9 cellular contexts compared by ENCODE assay signal in genomic region chr7:151110941-151111645, GRCh38. TPM values are rescaled to one million over a fixed set of nuclear protein-coding genes. Genes with fewer than 3 reads are reported as not detected.
DNase-seq lines count a peak whose midpoint lies in the region; ATAC-seq, FAIRE-seq and TF ChIP-seq lines count a peak whose summit lies in the region.
"Had no signal": no experiment of that assay in that cellular context is flagged by ENCODE, and none has a peak within 500 bp of the region (broad histone marks: within the 10 kb centered on the region; RNA-seq: fewer than 3 reads in every experiment).

No MANE protein-coding gene starts in this region.

- FAIRE-seq in HepG2 (lab: Jason Lieb, UNC): peak; percentile 39

- CTCF ChIA-PET in HEK293T (lab: Yijun Ruan, JAX) (interaction anchor here (0.6 to 2.6 kb wide), 29 partner anchors 8 to 328 kb away, joined by 3 to 13 read pairs (median 4); partner anchors contain the start of genes ABCB8, AGAP3, FASTK and SLC4A2), HepG2 (lab: Yijun Ruan, JAX; ENCODE audit: low intra/inter-chr PET ratio, low total read pairs) (interaction anchor here (0.9 to 1.7 kb wide), 6 partner anchors 20 to 148 kb away, joined by 3 to 6 read pairs (median 3); partner anchors contain the start of genes ABCB8 and AGAP3)

- DNase-seq in NCI-H1436 (lab: John Stamatoyannopoulos, UW): peak; percentile 62
- no peak for DNase-seq in NCI-H1436 treated with DMSO at 0.1 percent for 48 hours (lab: John Stamatoyannopoulos, UW)
- peak; percentile 93 for DNase-seq in HEK293T (ENCODE audit: extremely low spot score)
- peak; percentile 54 for DNase-seq in NCI-H146 (lab: John Stamatoyannopoulos, UW)
- DNase-seq in activated CD4-positive, alpha-beta T cell treated with anti-CD3 and anti-CD28 coated beads for 1 hour: peak; percentile 61
- DNase-seq in cerebellar cortex (ENCODE audit: low spot score): peak; percentile 83
- DNase-seq in HepG2 (ENCODE audit: low spot score): peak; percentile 49
- DNase-seq in stimulated activated CD4-positive, alpha-beta T cell treated with anti-CD3 and anti-CD28 coated beads, TNF-alpha, amount 100 ng/mL, for 4 hours (ENCODE audit: low read depth in 3 of 3): peak in 2 of 3 experiments; percentile 59 to 60

- WGBS in HepG2 (ENCODE audit: low lambda C conversion rate): 84% methylated on average over 11 of the region's 20 CpGs

- no peak overlapping the region for H3K4me3 ChIP-seq in HepG2 (replicated peaks in 1 of 3; ENCODE audit: insufficient read depth in 1 of 3, low read depth in 2 of 3, low read length in 3 of 3)
- H3K4me3 ChIP-seq: BLaER1 had no signal

- TF ChIP-seq RAD21 in HepG2 (CRISPR knock-in tag; IDR thresholded peaks at IDR 0.05): peak; percentile 90

- H3K9ac ChIP-seq in HepG2 (ENCODE audit: insufficient read depth, low read depth, low read length): no peak overlapping the region
- H3K9ac ChIP-seq: BLaER1 had no signal

- H3K27ac ChIP-seq in HepG2 (ENCODE audit: extremely low read length, insufficient read depth, low read length): no peak overlapping the region
- H3K27ac ChIP-seq: BLaER1 had no signal

- TF ChIP-seq EP300 in HepG2 (IDR thresholded peaks at IDR 0.05; ENCODE audit: low read depth in 2 of 2, low read length in 2 of 2) (no peak), HepG2 (CRISPR knock-in tag; IDR thresholded peaks at IDR 0.05; ENCODE audit: borderline replicate concordance) (no peak)

- TF ChIP-seq POLR2A in HepG2 (IDR thresholded peaks at IDR 0.05; ENCODE audit: insufficient read depth in 1 of 2, low read depth in 2 of 2, low read length in 2 of 2): no peak

- in situ Hi-C loops in HepG2 (cut with HindIII; ENCODE audit: extremely low pct_ligation_motif_present, low pct_unique_long_range_greater_than_20kb): no loop called here

- peaks cover 14% of the 10 kb centered on the region for H3K4me1 ChIP-seq in HepG2 (ENCODE audit: insufficient read depth, low read length)

- no peak overlapping the region for H3K4me2 ChIP-seq in HepG2 (ENCODE audit: low read depth, low read length)
- H3K4me2 ChIP-seq: BLaER1 had no signal

- intact Hi-C loops in HepG2 (cut with micrococcal nuclease; ENCODE audit: unreplicated experiment): loop anchor here (1.0 to 2.0 kb wide), 2 partner anchors 52 to 83 kb away; partner anchors contain the start of genes ABCB8 and SLC4A2

- no peaks in the 10 kb centered on the region for H3K9me3 ChIP-seq in HepG2 (ENCODE audit: low read length)
- H3K9me3 ChIP-seq: BLaER1 had no signal

- H2AFZ ChIP-seq in HepG2 (ENCODE audit: low read length): no peak overlapping the region

- ATAC-seq in HepG2: peak; percentile 92

- H3K36me3 ChIP-seq in HepG2 (replicated peaks in 1 of 2; ENCODE audit: control insufficient read depth in 1 of 2, insufficient read depth in 2 of 2, low read length in 2 of 2): peaks cover 6 to 24% of the 10 kb centered on the region in 2 experiments; a peak in 4 of 5 replicates

- POLR2A ChIA-PET in HEK293T (lab: Yijun Ruan, JAX) (interaction anchor here (1.0 to 1.7 kb wide), 4 partner anchors 22 to 83 kb away, joined by 3 to 10 read pairs (median 5); partner anchors contain the start of genes ABCB8, AGAP3 and SLC4A2), HepG2 (lab: Yijun Ruan, JAX) (interaction anchor here (0.8 to 1.2 kb wide), 2 partner anchors 23 to 48 kb away, joined by 3 to 4 read pairs; no protein-coding TSS in a partner anchor)

- peak; percentile 97 for TF ChIP-seq CTCF in HepG2 (CRISPR knock-in tag; IDR thresholded peaks at IDR 0.05)

- peaks cover 44% of the 10 kb centered on the region for H4K20me1 ChIP-seq in HepG2 (ENCODE audit: insufficient read depth, low read length)

- H3K79me2 ChIP-seq in HepG2 (ENCODE audit: insufficient read depth, low read length): peaks cover 25% of the 10 kb centered on the region

- no peaks in the 10 kb centered on the region for H3K27me3 ChIP-seq in HepG2 (ENCODE audit: control insufficient read depth in 1 of 2, insufficient read depth in 2 of 2, low read length in 2 of 2)

- no TSS peak for BruUV-seq in HepG2 (replicated peaks; lab: Mats Ljungman, UMichigan)

RNA-seq across cellular contexts. Expression of gene AGAP3, which starts 24.8 kb away (rescaled TPM):
- total RNA-seq in HepG2 (2016; rRNA removed; fragmentation: Illumina TruSeq; extraction: Trizol): 24.9 and 31.3 TPM in 2 replicates
- 26.6 and 28.2 TPM in 2 replicates for total RNA-seq in HepG2 (2016; cell fraction: cytosol; rRNA removed; fragmentation: Illumina TruSeq; extraction: Trizol; ENCODE audit: low read depth)
- 24.2 and 30.5 TPM in 2 replicates for total RNA-seq in HepG2 (2016; cell fraction: insoluble cytoplasmic fraction; rRNA removed; fragmentation: Illumina TruSeq; extraction: Trizol)
- total RNA-seq in HepG2 (2016; cell fraction: membrane; rRNA removed; fragmentation: Illumina TruSeq; extraction: Trizol): 34.8 and 39.9 TPM in 2 replicates
- 26.5 and 31.8 TPM in 2 replicates for total RNA-seq in HepG2 (2016; cell fraction: nucleus; rRNA removed; fragmentation: Illumina TruSeq; extraction: Trizol)
- 61.4 and 62.0 TPM in 2 replicates for polyA plus RNA-seq in HepG2 (2011; rRNA removed)
- 54.9 and 70.5 TPM in 2 replicates for polyA plus RNA-seq in HepG2 (2011; cell fraction: cytosol; rRNA removed)
- polyA plus RNA-seq in HepG2 (2011; cell fraction: nucleus; rRNA removed): 255 and 313 TPM in 2 replicates
- polyA plus RNA-seq in HepG2 (2012): 46.4 and 66.8 TPM in 2 replicates
- 23.3 and 25.2 TPM in 2 replicates for polyA plus RNA-seq in HepG2 (2016; cell fraction: cytosol; fragmentation: Illumina TruSeq; extraction: Trizol; ENCODE audit: low read depth)
- 36.6 and 44.9 TPM in 2 replicates for polyA plus RNA-seq in HepG2 (2016; cell fraction: insoluble cytoplasmic fraction; fragmentation: Illumina TruSeq; extraction: Trizol; ENCODE audit: low read depth)
- polyA plus RNA-seq in HepG2 (2016; cell fraction: membrane; fragmentation: Illumina TruSeq; extraction: Trizol; ENCODE audit: low read depth): 48.3 and 57.9 TPM in 2 replicates
- polyA plus RNA-seq in HepG2 (2016; cell fraction: nucleus; fragmentation: Illumina TruSeq; extraction: Trizol; ENCODE audit: insufficient read depth, low read depth): 94.3 and 94.4 TPM in 2 replicates
- polyA minus RNA-seq in HepG2 (2011; rRNA and poly(A)+ RNA removed; ENCODE audit: low replicate concordance): 70.7 and 91.8 TPM in 2 replicates
- polyA minus RNA-seq in HepG2 (2011; cell fraction: cytosol; rRNA and poly(A)+ RNA removed): 43.3 and 46.7 TPM in 2 replicates
- polyA minus RNA-seq in HepG2 (2011; cell fraction: nucleus; rRNA and poly(A)+ RNA removed): 71.4 and 81.1 TPM in 2 replicates

RNA-seq across cellular contexts. Expression of gene TMUB1, which starts 27.8 kb away (rescaled TPM):
- 31.8 and 51.6 TPM in 2 replicates for total RNA-seq in HepG2 (2016; rRNA removed; fragmentation: Illumina TruSeq; extraction: Trizol)
- total RNA-seq in HepG2 (2016; cell fraction: cytosol; rRNA removed; fragmentation: Illumina TruSeq; extraction: Trizol; ENCODE audit: low read depth): 65.7 and 75.8 TPM in 2 replicates
- 32.2 and 52.0 TPM in 2 replicates for total RNA-seq in HepG2 (2016; cell fraction: insoluble cytoplasmic fraction; rRNA removed; fragmentation: Illumina TruSeq; extraction: Trizol)
- 89.1 and 106 TPM in 2 replicates for total RNA-seq in HepG2 (2016; cell fraction: membrane; rRNA removed; fragmentation: Illumina TruSeq; extraction: Trizol)
- 25.0 and 26.7 TPM in 2 replicates for total RNA-seq in HepG2 (2016; cell fraction: nucleus; rRNA removed; fragmentation: Illumina TruSeq; extraction: Trizol)
- polyA plus RNA-seq in HepG2 (2011; rRNA removed): 44.8 and 47.8 TPM in 2 replicates
- 27.8 and 54.6 TPM in 2 replicates for polyA plus RNA-seq in HepG2 (2011; cell fraction: cytosol; rRNA removed)
- polyA plus RNA-seq in HepG2 (2011; cell fraction: nucleus; rRNA removed): 66.5 and 75.5 TPM in 2 replicates
- polyA plus RNA-seq in HepG2 (2012): 33.8 and 40.3 TPM in 2 replicates
- polyA plus RNA-seq in HepG2 (2016; cell fraction: cytosol; fragmentation: Illumina TruSeq; extraction: Trizol; ENCODE audit: low read depth): 123 and 138 TPM in 2 replicates
- 51.6 and 55.5 TPM in 2 replicates for polyA plus RNA-seq in HepG2 (2016; cell fraction: insoluble cytoplasmic fraction; fragmentation: Illumina TruSeq; extraction: Trizol; ENCODE audit: low read depth)
- polyA plus RNA-seq in HepG2 (2016; cell fraction: membrane; fragmentation: Illumina TruSeq; extraction: Trizol; ENCODE audit: low read depth): 146 and 154 TPM in 2 replicates
- polyA plus RNA-seq in HepG2 (2016; cell fraction: nucleus; fragmentation: Illumina TruSeq; extraction: Trizol; ENCODE audit: insufficient read depth, low read depth): 85.5 and 89.1 TPM in 2 replicates
- polyA minus RNA-seq in HepG2 (2011; rRNA and poly(A)+ RNA removed; ENCODE audit: low replicate concordance): 5.6 and 25.8 TPM in 2 replicates
- 22.8 and 25.2 TPM in 2 replicates for polyA minus RNA-seq in HepG2 (2011; cell fraction: cytosol; rRNA and poly(A)+ RNA removed)
- 5.6 and 6.3 TPM in 2 replicates for polyA minus RNA-seq in HepG2 (2011; cell fraction: nucleus; rRNA and poly(A)+ RNA removed)

RNA-seq across cellular contexts. Expression of gene FASTK, which starts 30.5 kb away (rescaled TPM):
- 33.0 and 52.9 TPM in 2 replicates for total RNA-seq in HepG2 (2016; rRNA removed; fragmentation: Illumina TruSeq; extraction: Trizol)
- 29.1 and 30.5 TPM in 2 replicates for total RNA-seq in HepG2 (2016; cell fraction: cytosol; rRNA removed; fragmentation: Illumina TruSeq; extraction: Trizol; ENCODE audit: low read depth)
- 32.4 and 60.3 TPM in 2 replicates for total RNA-seq in HepG2 (2016; cell fraction: insoluble cytoplasmic fraction; rRNA removed; fragmentation: Illumina TruSeq; extraction: Trizol)
- total RNA-seq in HepG2 (2016; cell fraction: membrane; rRNA removed; fragmentation: Illumina TruSeq; extraction: Trizol): 41.0 and 43.4 TPM in 2 replicates
- total RNA-seq in HepG2 (2016; cell fraction: nucleus; rRNA removed; fragmentation: Illumina TruSeq; extraction: Trizol): 51.3 and 66.2 TPM in 2 replicates
- 55.7 and 69.5 TPM in 2 replicates for polyA plus RNA-seq in HepG2 (2011; rRNA removed)
- 26.4 and 50.0 TPM in 2 replicates for polyA plus RNA-seq in HepG2 (2011; cell fraction: cytosol; rRNA removed)
- polyA plus RNA-seq in HepG2 (2011; cell fraction: nucleus; rRNA removed): 502 and 643 TPM in 2 replicates
- polyA plus RNA-seq in HepG2 (2012): 25.5 and 34.3 TPM in 2 replicates
- 23.6 and 24.6 TPM in 2 replicates for polyA plus RNA-seq in HepG2 (2016; cell fraction: cytosol; fragmentation: Illumina TruSeq; extraction: Trizol; ENCODE audit: low read depth)
- polyA plus RNA-seq in HepG2 (2016; cell fraction: insoluble cytoplasmic fraction; fragmentation: Illumina TruSeq; extraction: Trizol; ENCODE audit: low read depth): 29.6 and 34.7 TPM in 2 replicates
- 31.2 and 34.1 TPM in 2 replicates for polyA plus RNA-seq in HepG2 (2016; cell fraction: membrane; fragmentation: Illumina TruSeq; extraction: Trizol; ENCODE audit: low read depth)
- 122 and 126 TPM in 2 replicates for polyA plus RNA-seq in HepG2 (2016; cell fraction: nucleus; fragmentation: Illumina TruSeq; extraction: Trizol; ENCODE audit: insufficient read depth, low read depth)
- polyA minus RNA-seq in HepG2 (2011; rRNA and poly(A)+ RNA removed; ENCODE audit: low replicate concordance): 72.5 and 75.7 TPM in 2 replicates
- polyA minus RNA-seq in HepG2 (2011; cell fraction: cytosol; rRNA and poly(A)+ RNA removed): 14.0 and 16.2 TPM in 2 replicates
- 80.8 and 95.9 TPM in 2 replicates for polyA minus RNA-seq in HepG2 (2011; cell fraction: nucleus; rRNA and poly(A)+ RNA removed)

RNA-seq across cellular contexts. Expression of gene SLC4A2, which starts 51.7 kb away (rescaled TPM):
- total RNA-seq in HepG2 (2016; rRNA removed; fragmentation: Illumina TruSeq; extraction: Trizol): 47.4 and 73.4 TPM in 2 replicates
- total RNA-seq in HepG2 (2016; cell fraction: cytosol; rRNA removed; fragmentation: Illumina TruSeq; extraction: Trizol; ENCODE audit: low read depth): 8.6 and 14.7 TPM in 2 replicates
- 34.8 and 77.4 TPM in 2 replicates for total RNA-seq in HepG2 (2016; cell fraction: insoluble cytoplasmic fraction; rRNA removed; fragmentation: Illumina TruSeq; extraction: Trizol)
- total RNA-seq in HepG2 (2016; cell fraction: membrane; rRNA removed; fragmentation: Illumina TruSeq; extraction: Trizol): 26.6 and 30.8 TPM in 2 replicates
- 63.4 and 65.4 TPM in 2 replicates for total RNA-seq in HepG2 (2016; cell fraction: nucleus; rRNA removed; fragmentation: Illumina TruSeq; extraction: Trizol)
- polyA plus RNA-seq in HepG2 (2011; rRNA removed): 46.0 and 51.9 TPM in 2 replicates
- 27.2 and 39.8 TPM in 2 replicates for polyA plus RNA-seq in HepG2 (2011; cell fraction: cytosol; rRNA removed)
- polyA plus RNA-seq in HepG2 (2011; cell fraction: nucleus; rRNA removed): 152 and 184 TPM in 2 replicates
- polyA plus RNA-seq in HepG2 (2012): 43.5 and 58.1 TPM in 2 replicates
- 13.4 and 18.9 TPM in 2 replicates for polyA plus RNA-seq in HepG2 (2016; cell fraction: cytosol; fragmentation: Illumina TruSeq; extraction: Trizol; ENCODE audit: low read depth)
- 43.1 and 59.0 TPM in 2 replicates for polyA plus RNA-seq in HepG2 (2016; cell fraction: insoluble cytoplasmic fraction; fragmentation: Illumina TruSeq; extraction: Trizol; ENCODE audit: low read depth)
- 34.8 and 39.1 TPM in 2 replicates for polyA plus RNA-seq in HepG2 (2016; cell fraction: membrane; fragmentation: Illumina TruSeq; extraction: Trizol; ENCODE audit: low read depth)
- polyA plus RNA-seq in HepG2 (2016; cell fraction: nucleus; fragmentation: Illumina TruSeq; extraction: Trizol; ENCODE audit: insufficient read depth, low read depth): 204 and 209 TPM in 2 replicates
- 135 and 192 TPM in 2 replicates for polyA minus RNA-seq in HepG2 (2011; rRNA and poly(A)+ RNA removed; ENCODE audit: low replicate concordance)
- polyA minus RNA-seq in HepG2 (2011; cell fraction: cytosol; rRNA and poly(A)+ RNA removed): 36.1 and 36.4 TPM in 2 replicates
- 37.8 and 40.6 TPM in 2 replicates for polyA minus RNA-seq in HepG2 (2011; cell fraction: nucleus; rRNA and poly(A)+ RNA removed)

RNA-seq across cellular contexts. Expression of gene CDK5, which starts 53.4 kb away (rescaled TPM):
- total RNA-seq in HepG2 (2016; rRNA removed; fragmentation: Illumina TruSeq; extraction: Trizol): 21.3 and 22.6 TPM in 2 replicates
- total RNA-seq in HepG2 (2016; cell fraction: cytosol; rRNA removed; fragmentation: Illumina TruSeq; extraction: Trizol; ENCODE audit: low read depth): 12.6 and 13.7 TPM in 2 replicates
- 20.7 and 24.2 TPM in 2 replicates for total RNA-seq in HepG2 (2016; cell fraction: insoluble cytoplasmic fraction; rRNA removed; fragmentation: Illumina TruSeq; extraction: Trizol)
- total RNA-seq in HepG2 (2016; cell fraction: membrane; rRNA removed; fragmentation: Illumina TruSeq; extraction: Trizol): 11.2 and 14.0 TPM in 2 replicates
- 11.2 and 11.8 TPM in 2 replicates for total RNA-seq in HepG2 (2016; cell fraction: nucleus; rRNA removed; fragmentation: Illumina TruSeq; extraction: Trizol)
- 16.4 and 17.3 TPM in 2 replicates for polyA plus RNA-seq in HepG2 (2011; rRNA removed)
- 19.6 and 22.3 TPM in 2 replicates for polyA plus RNA-seq in HepG2 (2011; cell fraction: cytosol; rRNA removed)
- 13.9 TPM in 2 replicates for polyA plus RNA-seq in HepG2 (2011; cell fraction: nucleus; rRNA removed)
- polyA plus RNA-seq in HepG2 (2012): 12.1 and 12.5 TPM in 2 replicates
- 8.2 and 9.4 TPM in 2 replicates for polyA plus RNA-seq in HepG2 (2016; cell fraction: cytosol; fragmentation: Illumina TruSeq; extraction: Trizol; ENCODE audit: low read depth)
- 24.7 and 27.5 TPM in 2 replicates for polyA plus RNA-seq in HepG2 (2016; cell fraction: insoluble cytoplasmic fraction; fragmentation: Illumina TruSeq; extraction: Trizol; ENCODE audit: low read depth)
- polyA plus RNA-seq in HepG2 (2016; cell fraction: membrane; fragmentation: Illumina TruSeq; extraction: Trizol; ENCODE audit: low read depth): 9.4 and 11.3 TPM in 2 replicates
- polyA plus RNA-seq in HepG2 (2016; cell fraction: nucleus; fragmentation: Illumina TruSeq; extraction: Trizol; ENCODE audit: insufficient read depth, low read depth): 18.0 and 20.6 TPM in 2 replicates
- 36.0 and 75.6 TPM in 2 replicates for polyA minus RNA-seq in HepG2 (2011; rRNA and poly(A)+ RNA removed; ENCODE audit: low replicate concordance)
- 8.6 and 12.4 TPM in 2 replicates for polyA minus RNA-seq in HepG2 (2011; cell fraction: cytosol; rRNA and poly(A)+ RNA removed)
- 7.0 and 11.7 TPM in 2 replicates for polyA minus RNA-seq in HepG2 (2011; cell fraction: nucleus; rRNA and poly(A)+ RNA removed)
